ENCODE assay signal across 12 cellular contexts in genomic region chr1:59163268-59164092, GRCh38.
DNase-seq lines count a peak whose midpoint lies in the region; ATAC-seq and TF ChIP-seq lines count a peak whose summit lies in the region.
"Had no signal": no experiment of that assay in that cellular context is flagged by ENCODE, and none has a peak within 500 bp of the region (broad histone marks: within the 10 kb centered on the region; RNA-seq: fewer than 3 reads in every experiment).

No MANE protein-coding gene starts in this region.

- no peak overlapping the region for H3K9ac ChIP-seq in colonic mucosa (ENCODE audit: low read depth in 2 of 2, low read length in 2 of 2)

- H3K9me3 ChIP-seq in gastrocnemius medialis (peaks cover 0 to 2% (median 0%) of the 10 kb centered on the region in 3 donors), colonic mucosa (no peaks in the 10 kb centered on the region)

- no peak overlapping the region for H3K4me3 ChIP-seq in gastrocnemius medialis
- H3K4me3 ChIP-seq in colonic mucosa = no peak overlapping the region
- H3K4me3 ChIP-seq: tibial nerve had no signal

- H3K4me1 ChIP-seq in gastrocnemius medialis (peaks cover 13 to 28% of the 10 kb centered on the region in 2 donors), colonic mucosa (no peaks in the 10 kb centered on the region)

- ATAC-seq in gastrocnemius medialis (peak; percentile 18 to 22), GM19324 (IDR thresholded peaks at IDR 0.05; ENCODE audit: low FRiP score, unreplicated experiment) (no peak), HG03354 (IDR thresholded peaks at IDR 0.05; ENCODE audit: poor library complexity, severe bottlenecking, unreplicated experiment) (no peak)

- in situ Hi-C loops in gastrocnemius medialis (cut with MboI; ENCODE audit: low sequenced_read_pairs in 4 of 4) = no loop called here
- in situ Hi-C loops in GM13977 (cut with MboI; ENCODE audit: low pct_unique_long_range_greater_than_20kb, low sequenced_read_pairs, unreplicated experiment) = no loop called here

- H3K36me3 ChIP-seq in gastrocnemius medialis = no peaks in the 10 kb centered on the region
- H3K36me3 ChIP-seq in colonic mucosa = no peaks in the 10 kb centered on the region
- H3K36me3 ChIP-seq: tibial nerve had no signal

- H3K27me3 ChIP-seq in gastrocnemius medialis (no peaks in the 10 kb centered on the region), colonic mucosa (no peaks in the 10 kb centered on the region)
- H3K27me3 ChIP-seq: tibial nerve had no signal

- TF ChIP-seq CTCF in gastrocnemius medialis (IDR thresholded peaks at IDR 0.05 in 4 of 5, conservative IDR thresholded peaks at IDR 0.05 in 1 of 5) (no peak), colonic mucosa (IDR thresholded peaks at IDR 0.05) (no peak), GM13977 (IDR thresholded peaks at IDR 0.05; ENCODE audit: extremely low read depth, insufficient read depth, missing control alignments) (no peak)

- peak; percentile 95 for DNase-seq in GM04504 (ENCODE audit: low read depth)
- peak; percentile 65 for DNase-seq in NOMO-1 treated with DMSO at 0.1 percent for 48 hours (lab: John Stamatoyannopoulos, UW; ENCODE audit: unreplicated experiment)
- DNase-seq in dermis microvascular lymphatic vessel endothelial cell (ENCODE audit: low read depth in 2 of 2) = peak; percentile 92 to 94
- no peak for DNase-seq in gastrocnemius medialis
- DNase-seq in colonic mucosa = no peak
- no peak for DNase-seq in GM13977 (ENCODE audit: low spot score)
- DNase-seq: activated T-cell treated with anti-CD3 and anti-CD28 coated beads for 4 hours; cerebellar nuclear complex; stimulated activated CD4-positive, alpha-beta T cell treated with anti-CD3 and anti-CD28 coated beads, Interleukin-4, amount 100 ng/mL, for 24 hours had no signal

- intact Hi-C loops in gastrocnemius medialis (cut with DNase I; ENCODE audit: low total_unique reads) = no loop called here
- intact Hi-C loops in colonic mucosa (cut with DNase I) = no loop called here

- peak overlapping the region in 3 of 4 donors; percentile 19 to 37 (median 32) for H3K27ac ChIP-seq in gastrocnemius medialis
- H3K27ac ChIP-seq in colonic mucosa = no peak overlapping the region
- H3K27ac ChIP-seq: tibial nerve had no signal

- TF ChIP-seq POLR2A in gastrocnemius medialis (IDR thresholded peaks at IDR 0.05) = no peak

Comparison
In these comparisons a context has a peak if more than half of its experiments do, and no peak if none do; other contexts are left out.
1. DNase-seq: peak in GM04504 (single experiment), NOMO-1 treated with DMSO at 0.1 percent for 48 hours (single experiment) and dermis microvascular lymphatic vessel endothelial cell (2 of 2); none in gastrocnemius medialis (0 of 2), colonic mucosa (single experiment) and GM13977 (single experiment).
2. ATAC-seq: peak in gastrocnemius medialis (2 of 2); none in GM19324 (single experiment) and HG03354 (single experiment).